28 cellular contexts compared by ENCODE assay signal in the genomic region with DNA sequence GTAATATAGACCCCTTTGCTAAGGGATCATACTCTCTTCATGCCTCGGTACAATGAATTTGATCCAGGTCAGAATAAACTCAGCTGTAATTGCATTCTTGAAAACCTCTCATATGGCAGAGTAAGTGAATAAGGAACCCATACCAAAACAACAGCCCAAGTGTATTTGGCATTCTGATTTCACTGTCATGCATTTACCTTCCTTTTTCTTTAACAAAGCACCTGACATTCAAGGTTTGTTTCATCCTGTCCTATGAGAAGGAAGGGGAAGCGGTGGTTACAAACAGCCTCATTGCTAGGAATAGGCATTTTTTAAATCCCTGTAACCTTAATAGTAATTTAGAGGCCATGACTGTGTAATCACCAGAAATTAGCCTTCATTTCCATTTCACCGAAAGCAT.
"Had no signal": no experiment of that assay in that cellular context is flagged by ENCODE, and none has a peak within 500 bp of the region (broad histone marks: within the 10 kb centered on the region; RNA-seq: fewer than 3 reads in every experiment).

No MANE protein-coding gene starts in this region.

- H3K4me3 Mint-ChIP-seq: dendritic cell treated with granulocyte-macrophage colony-stimulating factor and Interleukin-4, amounts not matched to agents 40 ng/mL and 50 ng/mL, for 4 days; endodermal cell; mesothelial cell of epicardium; naive B cell had no signal

- DNase-seq: colonic mucosa; cortex of kidney; effector CD4-positive, alpha-beta T cell; effector memory CD4-positive, alpha-beta T cell; endodermal cell; erythroblast; esophagus squamous epithelium; foreskin fibroblast; foreskin melanocyte; gastrocnemius medialis; glutamatergic neuron; head of caudate nucleus; heart right ventricle; hippocampal formation; left cardiac atrium; left lung; left ventricle myocardium superior; lower lobe of right lung; mesenchymal stem cell; mucosa of descending colon; naive B cell had no signal

- ATAC-seq: esophagus mucosa, gastrocnemius medialis, heart right ventricle, left cardiac atrium, left lung, left ventricle myocardium superior, lower lobe of right lung, mucosa of descending colon had no signal

- H3K27ac Mint-ChIP-seq: dendritic cell treated with granulocyte-macrophage colony-stimulating factor and Interleukin-4, amounts not matched to agents 40 ng/mL and 50 ng/mL, for 4 days; endodermal cell; mesothelial cell of epicardium; naive B cell had no signal

- H3K4me3 ChIP-seq: colonic mucosa, esophagus squamous epithelium, gastrocnemius medialis, heart right ventricle, left lung, lower lobe of right lung, mucosa of descending colon had no signal

- H3K9me3 Mint-ChIP-seq: dendritic cell treated with granulocyte-macrophage colony-stimulating factor and Interleukin-4, amounts not matched to agents 40 ng/mL and 50 ng/mL, for 4 days; endodermal cell; mesothelial cell of epicardium had no signal

- H3K27ac ChIP-seq: colonic mucosa, epithelial cell of prostate, esophagus squamous epithelium, gastrocnemius medialis, heart right ventricle, left lung, lower lobe of right lung had no signal

- FAIRE-seq: endometrium, islet of Langerhans, keratinocyte had no signal

- H3K4me1 Mint-ChIP-seq: naive B cell had no signal

- H3K27me3 Mint-ChIP-seq: dendritic cell treated with granulocyte-macrophage colony-stimulating factor and Interleukin-4, amounts not matched to agents 40 ng/mL and 50 ng/mL, for 4 days; naive B cell had no signal

- H3K9me3 ChIP-seq: colonic mucosa, esophagus squamous epithelium, gastrocnemius medialis, heart right ventricle, left lung, lower lobe of right lung, mucosa of descending colon had no signal

- H3K36me3 Mint-ChIP-seq: mesothelial cell of epicardium, naive B cell had no signal

- H3K4me1 ChIP-seq: colonic mucosa, esophagus squamous epithelium, gastrocnemius medialis, heart right ventricle, left lung, lower lobe of right lung had no signal

- H3K36me3 ChIP-seq: colonic mucosa, esophagus squamous epithelium, gastrocnemius medialis, heart right ventricle, left lung, lower lobe of right lung had no signal

- H3K27me3 ChIP-seq: colonic mucosa, esophagus squamous epithelium, gastrocnemius medialis, heart right ventricle, left lung had no signal
